Comparison of ENCODE assay signal across 9 cellular contexts in genomic region chr19:11699931-11700794, GRCh38.
DNase-seq lines count a peak whose midpoint lies in the region; FAIRE-seq and TF ChIP-seq lines count a peak whose summit lies in the region.
"Had no signal": no experiment of that assay in that cellular context is flagged by ENCODE, and none has a peak within 500 bp of the region (broad histone marks: within the 10 kb centered on the region; RNA-seq: fewer than 3 reads in every experiment).

No MANE protein-coding gene starts in this region.

- peak; percentile 84 for TF ChIP-seq CTCF in LNCAP (IDR thresholded peaks at IDR 0.05)
- peak; percentile 86 for TF ChIP-seq CTCF in VCaP (conservative IDR thresholded peaks at IDR 0.05)

- peak overlapping the region; percentile 14; the same call in 1 of the 2 replicates for H3K27ac ChIP-seq in VCaP
- H3K27ac ChIP-seq: BLaER1 treated with 17β-estradiol and CSF1 and Interleukin-3, amounts not matched to agents 10 nM and 100 nM had no signal

- DNase-seq in NCI-H1417 (lab: John Stamatoyannopoulos, UW) = peak; percentile 4 to 60 (median 26)
- DNase-seq in NCI-H1417 treated with DMSO at 0.1 percent for 48 hours (lab: John Stamatoyannopoulos, UW) = no peak
- peak; percentile 36 for DNase-seq in inferior parietal cortex (ENCODE audit: extremely low spot score)
- peak; percentile 32 for DNase-seq in urothelium cell line (ENCODE audit: low spot score)
- no peak for DNase-seq in activated CD8-positive, alpha-beta memory T cell treated with anti-CD3 and anti-CD28 coated beads for 24 hours
- no peak for DNase-seq in activated CD4-positive, CD25-positive, alpha-beta regulatory T cell treated with anti-CD3 and anti-CD28 coated beads, Interleukin-2, amount 50 U/mL, for 72 hours

- no peak for FAIRE-seq in urothelium cell line (lab: Jason Lieb, UNC)

Comparison
In these comparisons a context has a peak if more than half of its experiments do, and no peak if none do; other contexts are left out.
1. DNase-seq: peak in NCI-H1417 (3 of 3), inferior parietal cortex (single experiment) and urothelium cell line (single experiment); none in NCI-H1417 treated with DMSO at 0.1 percent for 48 hours (single experiment), activated CD8-positive, alpha-beta memory T cell treated with anti-CD3 and anti-CD28 coated beads for 24 hours (single experiment) and activated CD4-positive, CD25-positive, alpha-beta regulatory T cell treated with anti-CD3 and anti-CD28 coated beads, Interleukin-2, amount 50 U/mL, for 72 hours (single experiment).